8 cellular contexts compared by ENCODE assay signal in genomic region chr1:171081220-171081993, GRCh38. TPM values are rescaled to one million over a fixed set of nuclear protein-coding genes. Genes with fewer than 3 reads are reported as not detected.
DNase-seq lines count a peak whose midpoint lies in the region; ATAC-seq and TF ChIP-seq lines count a peak whose summit lies in the region.

No MANE protein-coding gene starts in this region.

- intact Hi-C loops in IMR-90 (cut with micrococcal nuclease) = loop anchor here (1.0 to 5.0 kb wide), 5 partner anchors 60 to 231 kb away; partner anchors contain the start of gene FMO4

- no peak overlapping the region for H3K23ac ChIP-seq in IMR-90 (ENCODE audit: low read depth, low read length)

- H3K14ac ChIP-seq in IMR-90 (replicated peaks; ENCODE audit: low read depth, low read length) = peak overlapping the region; percentile 3

- no peak overlapping the region; the same call in 1 of the 2 replicates for H3K56ac ChIP-seq in IMR-90 (ENCODE audit: extremely low read depth, insufficient read depth, low read length)

- dilution Hi-C loops in IMR-90 (cut with HindIII; ENCODE audit: low sequenced_read_pairs, unreplicated experiment) = no loop called here

- no peak overlapping the region for H2AK9ac ChIP-seq in IMR-90 (replicated peaks; ENCODE audit: low read depth, low read length, poor library complexity)

- TF ChIP-seq EP300 in upper lobe of left lung (IDR thresholded peaks at IDR 0.05) = no peak

- H3K9me1 ChIP-seq in IMR-90 (ENCODE audit: insufficient read depth, low read length) = no peaks in the 10 kb centered on the region

- H3K4me1 ChIP-seq in IMR-90 (ENCODE audit: control insufficient read depth, insufficient read depth, low read length) (peaks cover 5% of the 10 kb centered on the region; the same call in 1 of the 2 replicates), upper lobe of left lung (peaks cover 0 to 9% (median 2%) of the 10 kb centered on the region in 4 donors)

- POLR2A ChIA-PET in IMR-90 (lab: Charles Lee; ENCODE audit: unreplicated experiment) = interaction anchor here (0.7 to 1.3 kb wide), 3 partner anchors 10 to 145 kb away, joined by 3 to 4 read pairs (median 3); no protein-coding TSS in a partner anchor

- DNase-seq in A172 (ENCODE audit: low spot score) = peak; percentile 22
- peak; percentile 64 for DNase-seq in IMR-90
- peak; percentile 24 for DNase-seq in amniotic stem cell (lab: John Stamatoyannopoulos, UW)
- DNase-seq in iPS-NIHi7 (ENCODE audit: extremely low spot score) = peak; percentile 13
- no peak for DNase-seq in upper lobe of left lung
- DNase-seq in NOMO-1 (lab: John Stamatoyannopoulos, UW; ENCODE audit: unreplicated experiment in 2 of 2) = no peak

- CTCF ChIA-PET in IMR-90 (lab: Yijun Ruan, JAX) = interaction anchor here (0.5 to 3.0 kb wide), 14 partner anchors 9 to 232 kb away, joined by 3 to 55 read pairs (median 4); partner anchors contain the start of genes FMO2, FMO3 and FMO4

- H2BK5ac ChIP-seq in IMR-90 (ENCODE audit: low read depth, low read length, poor library complexity, severe bottlenecking) = no peak overlapping the region

- no peak overlapping the region for H2AK5ac ChIP-seq in IMR-90 (ENCODE audit: low read depth, low read length)

- peak overlapping the region; percentile 70; the same call in 1 of the 2 replicates for H2BK20ac ChIP-seq in IMR-90 (ENCODE audit: low read depth, low read length)

- H3K36me3 ChIP-seq in IMR-90 (ENCODE audit: control insufficient read depth, insufficient read depth, low read length) (no peaks in the 10 kb centered on the region), upper lobe of left lung (no peaks in the 10 kb centered on the region)

- in situ Hi-C loops in IMR-90 (cut with MboI; ENCODE audit: low sequenced_read_pairs) = loop anchor here (5.0 to 10.0 kb wide), 2 partner anchors 103 to 151 kb away; partner anchors contain the start of gene FMO2

- peak overlapping the region; percentile 30; the same call in 1 of the 2 replicates for H4K91ac ChIP-seq in IMR-90 (ENCODE audit: insufficient read depth, low read depth, low read length)

- ATAC-seq in IMR-90 (ENCODE audit: low read depth) (peak; percentile 93), upper lobe of left lung (ENCODE audit: low FRiP score in 2 of 2) (no peak), HG03432 (IDR thresholded peaks at IDR 0.05; ENCODE audit: unreplicated experiment) (no peak), HG03460 (IDR thresholded peaks at IDR 0.05; ENCODE audit: unreplicated experiment) (no peak)

- H4K5ac ChIP-seq in IMR-90 (ENCODE audit: low read depth, low read length) = peak overlapping the region; percentile 97

- H3K4me2 ChIP-seq in IMR-90 (ENCODE audit: low read depth, low read length) = peak overlapping the region; percentile 31; the same call in 1 of the 2 replicates

- peak; percentile 65 for TF ChIP-seq CTCF in IMR-90 (conservative IDR thresholded peaks at IDR 0.05; ENCODE audit: low read depth, low read length)
- peak in 4 of 6 experiments; percentile 21 to 52 (median 40) for TF ChIP-seq CTCF in upper lobe of left lung (IDR thresholded peaks at IDR 0.05)

- TF ChIP-seq POLR2A in IMR-90 (IDR thresholded peaks at IDR 0.05; ENCODE audit: low read depth, low read length) (no peak), upper lobe of left lung (IDR thresholded peaks at IDR 0.05) (no peak)

- H3K79me1 ChIP-seq in IMR-90 (ENCODE audit: low read depth in 1 of 2, low read length in 2 of 2) = no peaks in the 10 kb centered on the region

- H3K27me3 ChIP-seq in IMR-90 (ENCODE audit: control insufficient read depth, insufficient read depth, low read length) = no peaks in the 10 kb centered on the region
- H3K27me3 ChIP-seq in upper lobe of left lung = no peaks in the 10 kb centered on the region

- peak overlapping the region; percentile 76 for H3K9ac ChIP-seq in IMR-90 (ENCODE audit: low read depth, low read length)

- peak overlapping the region in 1 of 2 experiments; percentile 60; a peak in 2 of 4 replicates for H4K8ac ChIP-seq in IMR-90 (ENCODE audit: low read depth in 2 of 2, low read length in 2 of 2)

- H2BK15ac ChIP-seq in IMR-90 (ENCODE audit: low read depth, low read length) = 0 out of 3 replicates have a peak overlapping the region, but pooled peaks have one; percentile 19

- H2AFZ ChIP-seq in IMR-90 (replicated peaks; ENCODE audit: low read length, poor library complexity) = peak overlapping the region; percentile 7

- H3K4ac ChIP-seq in IMR-90 (ENCODE audit: low read depth, low read length) = no peak overlapping the region

- peak overlapping the region; percentile 95 for H3K18ac ChIP-seq in IMR-90 (ENCODE audit: low read depth, low read length)

- H3K9me3 ChIP-seq in IMR-90 (ENCODE audit: control insufficient read depth, insufficient read depth, low read length) (no peaks in the 10 kb centered on the region), upper lobe of left lung (no peaks in the 10 kb centered on the region)

- no TSS peak for BruUV-seq in IMR-90 (replicated peaks; lab: Mats Ljungman, UMichigan)

- peak overlapping the region; percentile 76 for H2BK120ac ChIP-seq in IMR-90 (ENCODE audit: low read depth, low read length)

- H3K27ac ChIP-seq in IMR-90 (ENCODE audit: insufficient read depth, low read length) (peak overlapping the region; percentile 73; the same call in 1 of the 2 replicates), upper lobe of left lung (peak overlapping the region; percentile 13 to 77 (median 40))

- WGBS in IMR-90 (ENCODE audit: extremely low coverage in 2 of 2, insufficient read length in 1 of 2), 2 experiments = 55% methylated on average over 3 of the region's 4 CpGs; no CpG with 5 or more reads in 1 of the 2 experiments
- 69 to 74% methylated on average over 4 of the region's 4 CpGs for WGBS in upper lobe of left lung, 2 donors

- H3K4me3 ChIP-seq in IMR-90 (ENCODE audit: insufficient read depth, low read depth, low read length) (no peak overlapping the region), upper lobe of left lung (no peak overlapping the region)

- H4K20me1 ChIP-seq in IMR-90 (ENCODE audit: insufficient read depth, low read length) = no peaks in the 10 kb centered on the region

- peak; percentile 62 for TF ChIP-seq RAD21 in IMR-90 (IDR thresholded peaks at IDR 0.05; ENCODE audit: low read length)

TF ChIP-seq in IMR-90, 13 proteins besides CTCF, POLR2A, EP300 and RAD21:
- TF ChIP-seq MXI1 (IDR thresholded peaks at IDR 0.05; ENCODE audit: borderline replicate concordance, low read depth, low read length) = no peak
- TF ChIP-seq, protein P1, sequence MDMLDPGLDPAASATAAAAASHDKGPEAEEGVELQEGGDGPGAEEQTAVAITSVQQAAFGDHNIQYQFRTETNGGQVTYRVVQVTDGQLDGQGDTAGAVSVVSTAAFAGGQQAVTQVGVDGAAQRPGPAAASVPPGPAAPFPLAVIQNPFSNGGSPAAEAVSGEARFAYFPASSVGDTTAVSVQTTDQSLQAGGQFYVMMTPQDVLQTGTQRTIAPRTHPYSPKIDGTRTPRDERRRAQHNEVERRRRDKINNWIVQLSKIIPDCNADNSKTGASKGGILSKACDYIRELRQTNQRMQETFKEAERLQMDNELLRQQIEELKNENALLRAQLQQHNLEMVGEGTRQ (IDR thresholded peaks at IDR 0.05; ENCODE audit: low read depth, low read length) = no peak
- no peak for TF ChIP-seq BHLHE40 (IDR thresholded peaks at IDR 0.05; ENCODE audit: low read depth, low read length)
- TF ChIP-seq SMC3 (IDR thresholded peaks at IDR 0.05; ENCODE audit: low read depth, low read length) = peak; percentile 57
- TF ChIP-seq NFE2L2 (IDR thresholded peaks at IDR 0.05; ENCODE audit: low read depth, low read length) = no peak

RNA-seq across cellular contexts. Expression of gene FMO3, which starts 9.3 kb away (rescaled TPM):
- 0.57 and 1.1 TPM in 2 replicates for total RNA-seq in A172 (2014; rRNA removed; shearing (Covaris generic))
- total RNA-seq in IMR-90 (2012; rRNA removed) = under 0.01 TPM in 1 of 2 replicates, not detected in the other
- polyA plus RNA-seq in IMR-90 (2012; rRNA removed) = 0.04 and 0.10 TPM in 2 replicates
- polyA plus RNA-seq in IMR-90 (2012; cell fraction: cytosol; rRNA removed) = 0.03 TPM in 2 replicates
- polyA plus RNA-seq in IMR-90 (2012; cell fraction: nucleus; rRNA removed; ENCODE audit: low replicate concordance) = 0.09 TPM in 1 of 2 replicates, not detected in the other
- 10 to 100 TPM in 5 of 6 donors, 1 to 10 TPM in 1; 9.1 to 16.7 (median 13.5) TPM for total RNA-seq in upper lobe of left lung

Comparison
In these comparisons a context has a peak if more than half of its experiments do, and no peak if none do; other contexts are left out.
1. DNase-seq: peak in A172 (single experiment), IMR-90 (single experiment), amniotic stem cell (single experiment) and iPS-NIHi7 (single experiment); none in upper lobe of left lung (0 of 2) and NOMO-1 (0 of 2).